13 cellular contexts compared by ENCODE assay signal in the genomic region with DNA sequence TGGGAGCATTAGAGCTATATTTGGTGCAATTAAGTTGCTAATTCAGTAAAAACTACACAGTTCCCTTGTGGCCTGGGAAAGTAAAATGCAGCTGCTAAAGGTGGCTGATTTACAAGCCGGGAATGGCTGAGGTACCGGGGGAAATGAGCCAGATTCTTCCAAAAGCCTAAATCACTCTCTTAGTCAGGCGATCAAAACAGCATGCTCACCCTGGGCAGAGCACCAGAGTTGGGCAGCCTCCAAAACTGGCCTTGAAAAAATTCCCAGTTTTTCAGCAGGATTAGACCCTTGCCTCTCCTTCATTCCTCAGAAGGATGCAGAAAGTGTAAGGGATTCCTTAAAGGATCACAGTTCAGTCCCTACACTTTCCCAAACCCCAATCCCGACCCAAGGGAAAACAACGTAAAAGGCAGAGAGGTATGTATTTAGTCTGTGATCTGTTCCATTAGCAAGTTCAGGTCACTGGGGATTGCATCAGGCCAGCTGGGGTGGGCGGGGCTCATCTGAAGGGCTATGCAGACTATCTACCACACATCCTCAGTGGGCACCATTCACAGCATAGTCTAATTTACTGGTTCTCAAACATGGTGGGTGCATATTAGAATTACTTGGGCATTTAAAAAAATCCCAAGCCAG. TPM values are rescaled to one million over a fixed set of nuclear protein-coding genes. Genes with fewer than 3 reads are reported as not detected.
DNase-seq lines count a peak whose midpoint lies in the region; TF ChIP-seq lines count a peak whose summit lies in the region.
"Had no signal": no experiment of that assay in that cellular context is flagged by ENCODE, and none has a peak within 500 bp of the region (broad histone marks: within the 10 kb centered on the region; RNA-seq: fewer than 3 reads in every experiment).

No MANE protein-coding gene starts in this region.

- CTCF ChIA-PET in activated CD4-positive, alpha-beta memory T cell treated with anti-CD3 and anti-CD28 coated beads, Interleukin-2, amount 10 ng/mL, durations not matched to agents 7 days and 5 days (lab: Charles Lee), result no interaction called here

- H3K27ac Mint-ChIP-seq in glutamatergic neuron (ENCODE audit: unreplicated experiment), result no peak overlapping the region
- H3K27ac Mint-ChIP-seq in activated CD4-positive, alpha-beta memory T cell treated with anti-CD3 and anti-CD28 coated beads, Interleukin-2, amount 10 ng/mL, durations not matched to agents 7 days and 5 days, result no peak overlapping the region

- intact Hi-C loops in transverse colon (cut with DNase I; ENCODE audit: low total_unique reads), result no loop called here

- POLR2A ChIA-PET in activated CD4-positive, alpha-beta memory T cell treated with anti-CD3 and anti-CD28 coated beads, Interleukin-2, amount 10 ng/mL, durations not matched to agents 7 days and 5 days (lab: Charles Lee), result no interaction called here

- in situ Hi-C loops in transverse colon (cut with MboI; ENCODE audit: low pct_ligation_motif_present in 1 of 4, low pct_unique_long_range_greater_than_20kb in 1 of 4, low sequenced_read_pairs in 3 of 4), result no loop called here

- peak overlapping the region; percentile 10 for H3K4me3 Mint-ChIP-seq in glutamatergic neuron (ENCODE audit: unreplicated experiment)
- no peak overlapping the region for H3K4me3 Mint-ChIP-seq in activated CD4-positive, alpha-beta memory T cell treated with anti-CD3 and anti-CD28 coated beads, Interleukin-2, amount 10 ng/mL, durations not matched to agents 7 days and 5 days

- no peak for TF ChIP-seq POLR2A in transverse colon (IDR thresholded peaks at IDR 0.05)

- H3K4me3 ChIP-seq in transverse colon, result no peak overlapping the region
- H3K4me3 ChIP-seq: left lung had no signal

- no peaks in the 10 kb centered on the region for H3K27me3 Mint-ChIP-seq in glutamatergic neuron (ENCODE audit: unreplicated experiment)
- H3K27me3 Mint-ChIP-seq in activated CD4-positive, alpha-beta memory T cell treated with anti-CD3 and anti-CD28 coated beads, Interleukin-2, amount 10 ng/mL, durations not matched to agents 7 days and 5 days, result peaks cover 35% of the 10 kb centered on the region

- 43 to 46% methylated on average over 3 to 6 of the region's 6 CpGs for WGBS in transverse colon (ENCODE audit: low coverage in 1 of 2), 2 donors

- TF ChIP-seq EP300 in transverse colon (IDR thresholded peaks at IDR 0.05; ENCODE audit: low read depth), result no peak

- no peaks in the 10 kb centered on the region for H3K27me3 ChIP-seq in transverse colon

- H3K9me3 ChIP-seq in transverse colon, result no peaks in the 10 kb centered on the region
- H3K9me3 ChIP-seq: left lung had no signal

- H3K4me1 Mint-ChIP-seq in glutamatergic neuron (ENCODE audit: low read depth, unreplicated experiment), result peaks cover 17% of the 10 kb centered on the region
- H3K4me1 Mint-ChIP-seq in activated CD4-positive, alpha-beta memory T cell treated with anti-CD3 and anti-CD28 coated beads, Interleukin-2, amount 10 ng/mL, durations not matched to agents 7 days and 5 days, result no peaks in the 10 kb centered on the region

- peak; percentile 21 for DNase-seq in NCI-H345 (lab: John Stamatoyannopoulos, UW)
- DNase-seq in NCI-H345 treated with DMSO at 0.1 percent for 48 hours (lab: John Stamatoyannopoulos, UW; ENCODE audit: unreplicated experiment), result no peak
- DNase-seq in SW480 (ENCODE audit: low spot score), result peak; percentile 16
- DNase-seq in glutamatergic neuron, result peak; percentile 76
- peak; percentile 40 for DNase-seq in transverse colon
- no peak for DNase-seq in AML-193 (lab: John Stamatoyannopoulos, UW)
- no peak for DNase-seq in NCI-H187 treated with DMSO at 0.1 percent for 48 hours (lab: John Stamatoyannopoulos, UW)
- no peak for DNase-seq in activated CD4-positive, alpha-beta memory T cell treated with anti-CD3 and anti-CD28 coated beads, Interleukin-2, amount 10 ng/mL, durations not matched to agents 7 days and 5 days
- DNase-seq: effector memory CD4-positive, alpha-beta T cell; left lung; NCI-H1930; stimulated activated naive CD4-positive, alpha-beta T cell treated with Interleukin-2 at 50 U/mL for 16 hours; T-helper 2 cell had no signal

- TF ChIP-seq CTCF in glutamatergic neuron (IDR thresholded peaks at IDR 0.05; ENCODE audit: partially characterized antibody, unreplicated experiment) (no peak), transverse colon (IDR thresholded peaks at IDR 0.05) (no peak)

- peaks cover 3 to 30% (median 14%) of the 10 kb centered on the region in 4 donors for H3K4me1 ChIP-seq in transverse colon
- H3K4me1 ChIP-seq: left lung had no signal

- no peaks in the 10 kb centered on the region for H3K36me3 ChIP-seq in transverse colon
- H3K36me3 ChIP-seq: left lung had no signal

- H3K27ac ChIP-seq in transverse colon, result no peak overlapping the region
- H3K27ac ChIP-seq: left lung had no signal

- no peaks in the 10 kb centered on the region for H3K9me3 Mint-ChIP-seq in glutamatergic neuron (ENCODE audit: unreplicated experiment)
- no peaks in the 10 kb centered on the region for H3K9me3 Mint-ChIP-seq in activated CD4-positive, alpha-beta memory T cell treated with anti-CD3 and anti-CD28 coated beads, Interleukin-2, amount 10 ng/mL, durations not matched to agents 7 days and 5 days

- H3K36me3 Mint-ChIP-seq in glutamatergic neuron (ENCODE audit: unreplicated experiment), result no peaks in the 10 kb centered on the region
- H3K36me3 Mint-ChIP-seq in activated CD4-positive, alpha-beta memory T cell treated with anti-CD3 and anti-CD28 coated beads, Interleukin-2, amount 10 ng/mL, durations not matched to agents 7 days and 5 days (ENCODE audit: low read depth), result no peaks in the 10 kb centered on the region

RNA-seq across cellular contexts. Expression of gene TMEM174, which starts 16.9 kb away (rescaled TPM):
- total RNA-seq in glutamatergic neuron (ENCODE audit: unreplicated experiment) (not detected), transverse colon (under 1 TPM in 1 of 4 donors, not detected in 3; 0.64 TPM)
- total RNA-seq in activated CD4-positive, alpha-beta memory T cell treated with anti-CD3 and anti-CD28 coated beads, Interleukin-2, amount 10 ng/mL, durations not matched to agents 7 days and 5 days, result not detected
- total RNA-seq: left lung had no signal

Comparison
In these comparisons a context has a peak if more than half of its experiments do, and no peak if none do; other contexts are left out.
1. DNase-seq: peak in NCI-H345 (single experiment), SW480 (single experiment), glutamatergic neuron (single experiment) and transverse colon (single experiment); none in NCI-H345 treated with DMSO at 0.1 percent for 48 hours (single experiment), AML-193 (0 of 2), NCI-H187 treated with DMSO at 0.1 percent for 48 hours (single experiment) and activated CD4-positive, alpha-beta memory T cell treated with anti-CD3 and anti-CD28 coated beads, Interleukin-2, amount 10 ng/mL, durations not matched to agents 7 days and 5 days (single experiment).